In genomic region chr2:174121178-174121577, GRCh38 we compare ENCODE assay signal across 1 cellular context.
A peak's percentile ranks its signal among the peaks of the same experiment; 100 is the strongest.
TF ChIP-seq lines count a peak whose summit lies in the region.

No MANE protein-coding gene starts in this region.

TF ChIP-seq in HEK293, 187 proteins besides CTCF, POLR2A, EP300 and RAD21 (continued from another document):
- TF ChIP-seq IKZF3 (tag by site-specific recombination; IDR thresholded peaks at IDR 0.05) = 0 out of 2 replicates have a peak, but pooled peaks have one; percentile 38
- TF ChIP-seq ZNF654 (tag by site-specific recombination; IDR thresholded peaks at IDR 0.05; ENCODE audit: low read depth) = no peak
- TF ChIP-seq ELK4 (IDR thresholded peaks at IDR 0.05; ENCODE audit: borderline replicate concordance, low read depth, low read length) = no peak
- no peak for TF ChIP-seq ZBTB8A (tag by site-specific recombination; IDR thresholded peaks at IDR 0.05)
- no peak for TF ChIP-seq ZNF214 (tag by site-specific recombination; IDR thresholded peaks at IDR 0.05; ENCODE audit: borderline replicate concordance)
- TF ChIP-seq ZNF302 (tag by site-specific recombination; IDR thresholded peaks at IDR 0.05; ENCODE audit: low read depth) = no peak
- TF ChIP-seq FEZF1 (tag by site-specific recombination; IDR thresholded peaks at IDR 0.05) = peak; percentile 66; the same call in 1 of the 2 replicates
- TF ChIP-seq ZBTB10 (tag by site-specific recombination; IDR thresholded peaks at IDR 0.05) = no peak
- TF ChIP-seq PRDM6 (tag by site-specific recombination; IDR thresholded peaks at IDR 0.05) = peak; percentile 80
- TF ChIP-seq ZNF558 (tag by site-specific recombination; IDR thresholded peaks at IDR 0.05) = no peak
- no peak for TF ChIP-seq KLF8 (tag by site-specific recombination; IDR thresholded peaks at IDR 0.05)
- TF ChIP-seq ZNF830 (tag by site-specific recombination; IDR thresholded peaks at IDR 0.05; ENCODE audit: low read depth) = no peak
- 0 out of 2 replicates have a peak, but pooled peaks have one; percentile 36 for TF ChIP-seq TCF7L2 (IDR thresholded peaks at IDR 0.05; ENCODE audit: borderline replicate concordance, low read depth, low read length)
- no peak for TF ChIP-seq ZNF529 (tag by site-specific recombination; IDR thresholded peaks at IDR 0.05; ENCODE audit: insufficient replicate concordance)
- TF ChIP-seq ZBTB17 (tag by site-specific recombination; IDR thresholded peaks at IDR 0.05) = no peak
- TF ChIP-seq ZNF175 (tag by site-specific recombination; IDR thresholded peaks at IDR 0.05) = no peak
- no peak for TF ChIP-seq ZBTB49 (tag by site-specific recombination; IDR thresholded peaks at IDR 0.05; ENCODE audit: low read depth)
- no peak for TF ChIP-seq ZBTB20 (tag by site-specific recombination; IDR thresholded peaks at IDR 0.05)
- no peak for TF ChIP-seq RBAK (tag by site-specific recombination; IDR thresholded peaks at IDR 0.05)
- TF ChIP-seq ZIC2 (tag by site-specific recombination; IDR thresholded peaks at IDR 0.05) = peak; percentile 60; the same call in 1 of the 2 replicates
- TF ChIP-seq ZNF548 (tag by site-specific recombination; IDR thresholded peaks at IDR 0.05) = no peak
- no peak for TF ChIP-seq ZNF311 (tag by site-specific recombination; IDR thresholded peaks at IDR 0.05; ENCODE audit: borderline replicate concordance)
- no peak for TF ChIP-seq ZXDB (tag by site-specific recombination; IDR thresholded peaks at IDR 0.05)
- TF ChIP-seq TSHZ1 (tag by site-specific recombination; IDR thresholded peaks at IDR 0.05; ENCODE audit: borderline replicate concordance) = no peak
- TF ChIP-seq ZNF449 (tag by site-specific recombination; IDR thresholded peaks at IDR 0.05) = no peak
- TF ChIP-seq ZBTB1 (tag by site-specific recombination; IDR thresholded peaks at IDR 0.05) = no peak
- no peak for TF ChIP-seq KLF17 (tag by site-specific recombination; IDR thresholded peaks at IDR 0.05)
- TF ChIP-seq ZNF138 (tag by site-specific recombination; IDR thresholded peaks at IDR 0.05; ENCODE audit: borderline replicate concordance) = no peak
- no peak for TF ChIP-seq AEBP2 (tag by site-specific recombination; IDR thresholded peaks at IDR 0.05; ENCODE audit: borderline replicate concordance)
- 0 out of 2 replicates have a peak, but pooled peaks have one; percentile 36 for TF ChIP-seq ZEB2 (tag by site-specific recombination; IDR thresholded peaks at IDR 0.05)
